In genomic region chrX:65697915-65698796, GRCh38 we compare ENCODE assay signal across 8 cellular contexts. TPM values are rescaled to one million over a fixed set of nuclear protein-coding genes. Genes with fewer than 3 reads are reported as not detected.
A peak's percentile ranks its signal among the peaks of the same experiment; 100 is the strongest.
DNase-seq lines count a peak whose midpoint lies in the region; ATAC-seq, FAIRE-seq and TF ChIP-seq lines count a peak whose summit lies in the region.

No MANE protein-coding gene starts in this region.

- no peak for TF ChIP-seq POLR2A in GM12891 (IDR thresholded peaks at IDR 0.05; ENCODE audit: low read depth, low read length)

- FAIRE-seq in GM12891 (lab: Jason Lieb, UNC) = peak; percentile 94

- DNase-seq in GM12891 (ENCODE audit: insufficient read length, low spot score) (no peak), NOMO-1 treated with dmso at 0.1 percent for 144 hours (lab: John Stamatoyannopoulos, UW; ENCODE audit: unreplicated experiment) (peak; percentile 96), activated T-cell treated with anti-CD3 and anti-CD28 coated beads for 4 hours (peak; percentile 60), head of caudate nucleus (peak in 27 of 42 donors; percentile 7 to 51 (median 27)), cerebellar cortex (ENCODE audit: low spot score) (no peak), NCI-H2227 treated with DMSO at 0.1 percent for 48 hours (lab: John Stamatoyannopoulos, UW) (no peak)
- DNase-seq in stimulated activated CD4-positive, alpha-beta T cell treated with anti-CD3 and anti-CD28 coated beads, Interleukin-15, amount 100 ng/mL, for 1 hour (ENCODE audit: low read depth in 1 of 2, low spot score in 1 of 2) = peak; percentile 39 to 51

- intact Hi-C loops in head of caudate nucleus (cut with DNase I) = no loop called here

- peak; percentile 66 for ATAC-seq in HG02763 (IDR thresholded peaks at IDR 0.05; ENCODE audit: unreplicated experiment)

TF ChIP-seq in GM12891, 5 proteins besides CTCF, POLR2A, EP300 and RAD21:
- TF ChIP-seq POLR2AphosphoS5 (IDR thresholded peaks at IDR 0.05; ENCODE audit: low read depth, low read length) = no peak; the same call in 1 of the 2 replicates
- TF ChIP-seq TAF1 (IDR thresholded peaks at IDR 0.05; ENCODE audit: low read depth, low read length) = peak; percentile 15; the same call in 1 of the 2 replicates
- peak; percentile 90; the same call in 1 of the 2 replicates for TF ChIP-seq POU2F2 (IDR thresholded peaks at IDR 0.05; ENCODE audit: low read depth, low read length)
- peak; percentile 51 for TF ChIP-seq SPI1 (IDR thresholded peaks at IDR 0.05; ENCODE audit: low read depth, low read length)
- no peak for TF ChIP-seq PAX5 (IDR thresholded peaks at IDR 0.05; ENCODE audit: insufficient read depth, low read length, severe bottlenecking)
TF ChIP-seq in GM12891: peak in this region for 3.

RNA-seq across cellular contexts. Expression of gene MSN, which starts 30.7 kb away (rescaled TPM):
- polyA plus RNA-seq in GM12891 (2012; ENCODE audit: low read depth, missing spikeins) = 196 TPM

Comparison
In these comparisons a context has a peak if more than half of its experiments do, and no peak if none do; other contexts are left out.
1. DNase-seq: peak in NOMO-1 treated with dmso at 0.1 percent for 144 hours (single experiment), activated T-cell treated with anti-CD3 and anti-CD28 coated beads for 4 hours (single experiment), head of caudate nucleus (27 of 42) and stimulated activated CD4-positive, alpha-beta T cell treated with anti-CD3 and anti-CD28 coated beads, Interleukin-15, amount 100 ng/mL, for 1 hour (2 of 2); none in GM12891 (single experiment), cerebellar cortex (single experiment) and NCI-H2227 treated with DMSO at 0.1 percent for 48 hours (single experiment).